ENCODE assay signal across 1 cellular context in genomic region chr6:40723967-40724366, GRCh38.
TF ChIP-seq lines count a peak whose summit lies in the region.

No MANE protein-coding gene starts in this region.

TF ChIP-seq in K562, 482 proteins besides CTCF, POLR2A, EP300 and RAD21 (continued from another document):
- TF ChIP-seq ZHX1 (conservative IDR thresholded peaks at IDR 0.05; ENCODE audit: low read length) (peak; percentile 91), CSDE1 (IDR thresholded peaks at IDR 0.05) (no peak), CUX1 (CRISPR knock-in tag; IDR thresholded peaks at IDR 0.05) (no peak), YY1 (IDR thresholded peaks at IDR 0.05; ENCODE audit: borderline replicate concordance in 1 of 3, control insufficient read depth in 1 of 3, extremely low read depth in 1 of 3, insufficient read depth in 3 of 3, insufficient read length in 1 of 3, insufficient replicate concordance in 2 of 3, low read depth in 1 of 3, low read length in 2 of 3) (peak in 1 of 3 experiments; percentile 63), RFX1 (IDR thresholded peaks at IDR 0.05) (peak; percentile 79), FOXO4 (CRISPR knock-in tag; IDR thresholded peaks at IDR 0.05) (no peak)
